In the genomic region with DNA sequence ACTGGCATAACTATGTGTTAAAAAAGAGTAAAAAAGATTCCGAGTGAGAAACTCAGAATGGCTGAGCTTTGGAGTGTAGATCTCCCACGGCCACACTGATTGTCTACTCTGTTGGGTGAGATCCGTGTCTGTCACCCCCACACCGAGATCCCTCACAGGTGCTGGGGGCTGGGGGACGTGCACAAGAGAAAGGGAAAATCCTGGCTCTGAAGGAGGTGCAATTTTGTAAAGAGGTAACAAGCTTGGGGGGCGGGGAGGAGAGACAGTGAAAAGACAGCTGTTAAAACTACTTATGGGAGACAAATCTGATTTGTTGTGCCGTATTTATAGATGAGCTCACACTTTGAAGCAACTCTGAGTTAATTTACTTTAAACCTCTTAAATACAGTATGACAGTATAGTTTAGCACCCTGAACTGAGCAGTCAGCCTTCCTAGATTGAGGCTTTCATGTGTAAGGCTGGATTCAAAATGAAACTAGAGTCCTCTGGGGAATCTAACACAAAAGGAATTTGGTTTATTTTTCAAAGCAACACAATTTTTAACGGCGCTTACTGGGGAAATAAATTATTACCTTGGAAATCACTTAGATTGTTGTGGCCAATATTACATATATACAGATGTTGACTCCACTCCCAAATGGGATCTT, we compare ENCODE assay signal across 18 cellular contexts.
DNase-seq lines count a peak whose midpoint lies in the region; ATAC-seq, FAIRE-seq and TF ChIP-seq lines count a peak whose summit lies in the region.
"Had no signal": no experiment of that assay in that cellular context is flagged by ENCODE, and none has a peak within 500 bp of the region (broad histone marks: within the 10 kb centered on the region; RNA-seq: fewer than 3 reads in every experiment).

No MANE protein-coding gene starts in this region.

- H3K4me3 Mint-ChIP-seq in nephron = peak overlapping the region in 1 of 3 experiments; percentile 42
- H3K4me3 Mint-ChIP-seq in activated CD8-positive, alpha-beta memory T cell treated with anti-CD3 and anti-CD28 coated beads, Interleukin-2, amount 10 ng/mL, durations not matched to agents 7 days and 5 days = no peak overlapping the region
- H3K4me3 Mint-ChIP-seq: IgD-negative memory B cell; naive thymus-derived CD8-positive, alpha-beta T cell had no signal

- H3K14ac ChIP-seq in H1 (ENCODE audit: insufficient read length) = no peak overlapping the region

- POLR2A ChIA-PET in H1 (lab: Charles Lee; ENCODE audit: partially characterized antibody) = no interaction called here

- H3K79me2 ChIP-seq in H1 (ENCODE audit: control insufficient read depth in 1 of 2, insufficient read depth in 2 of 2, low read length in 2 of 2) = no peaks in the 10 kb centered on the region

- WGBS in H1 (ENCODE audit: extremely low coverage in 1 of 2, insufficient coverage in 1 of 2, insufficient read length in 1 of 2, insufficient replicate concordance in 2 of 2, low coverage in 1 of 2, low lambda C conversion rate in 2 of 2, missing lambda C conversion rate in 1 of 2), 2 experiments = 79% methylated on average over 9 of the region's 9 CpGs; no CpG with 5 or more reads in 1 of the 2 experiments

- H3K27ac Mint-ChIP-seq in nephron = peak overlapping the region in 2 of 3 experiments; percentile 12 to 20
- no peak overlapping the region for H3K27ac Mint-ChIP-seq in activated CD8-positive, alpha-beta memory T cell treated with anti-CD3 and anti-CD28 coated beads, Interleukin-2, amount 10 ng/mL, durations not matched to agents 7 days and 5 days
- H3K27ac Mint-ChIP-seq: IgD-negative memory B cell; naive thymus-derived CD8-positive, alpha-beta T cell had no signal

- H3K18ac ChIP-seq in H1 (ENCODE audit: extremely low read depth, low read length) = no peak overlapping the region; the same call in 1 of the 2 replicates

- H3K4ac ChIP-seq in H1 (replicated peaks; ENCODE audit: insufficient read length, low read depth, low read length) = no peak overlapping the region

- no peak for TF ChIP-seq POLR2A in H1 (IDR thresholded peaks at IDR 0.05; ENCODE audit: control extremely low read depth in 1 of 2, low read depth in 2 of 2, low read length in 2 of 2)

- no peak overlapping the region for H3K9ac ChIP-seq in H1 (replicated peaks in 1 of 4; ENCODE audit: extremely low read depth in 1 of 4, low read depth in 3 of 4, low read length in 3 of 4)

- FAIRE-seq in H1 (lab: Jason Lieb, UNC) = no peak
- FAIRE-seq: colon had no signal

- CTCF ChIA-PET in H1 (lab: Charles Lee; ENCODE audit: partially characterized antibody) = interaction anchor here (1.0 to 1.3 kb wide), 2 partner anchors 12 to 90 kb away, joined by 3 to 5 read pairs; no protein-coding TSS in a partner anchor
- CTCF ChIA-PET in activated CD8-positive, alpha-beta memory T cell treated with anti-CD3 and anti-CD28 coated beads, Interleukin-2, amount 10 ng/mL, durations not matched to agents 7 days and 5 days (lab: Charles Lee) = interaction anchor here (2.1 kb wide), 1 partner anchor 12 kb away, joined by 6 read pairs; no protein-coding TSS in a partner anchor

- no peak overlapping the region for H2BK20ac ChIP-seq in H1 (ENCODE audit: low read length)

- ATAC-seq in HG03039 (IDR thresholded peaks at IDR 0.05; ENCODE audit: unreplicated experiment) (no peak), GM21423 (IDR thresholded peaks at IDR 0.05; ENCODE audit: unreplicated experiment) (no peak)
- no peak for ATAC-seq in activated CD8-positive, alpha-beta memory T cell treated with anti-CD3 and anti-CD28 coated beads, Interleukin-2, amount 10 ng/mL, durations not matched to agents 7 days and 5 days
- ATAC-seq: HCT116; lower lobe of right lung; naive thymus-derived CD8-positive, alpha-beta T cell had no signal

- no peaks in the 10 kb centered on the region for H3K9me3 ChIP-seq in H1 (ENCODE audit: insufficient read depth in 2 of 2, low read depth in 1 of 2, low read length in 1 of 2)
- H3K9me3 ChIP-seq: lower lobe of right lung had no signal

- no peaks in the 10 kb centered on the region for H3K79me1 ChIP-seq in H1 (ENCODE audit: low read depth, low read length)

- H3K4me3 ChIP-seq in AG09309 (ENCODE audit: control insufficient read depth, low read depth, low read length) (peak overlapping the region; percentile 10), H1 (ENCODE audit: extremely low read depth in 1 of 4, insufficient read depth in 2 of 4, low read depth in 3 of 4, low read length in 4 of 4) (no peak overlapping the region)
- H3K4me3 ChIP-seq: lower lobe of right lung had no signal

- no peak overlapping the region for H2AK5ac ChIP-seq in H1 (ENCODE audit: low read depth, low read length)

- H3K4me1 Mint-ChIP-seq in nephron = peaks cover 9% of the 10 kb centered on the region
- H3K4me1 Mint-ChIP-seq in activated CD8-positive, alpha-beta memory T cell treated with anti-CD3 and anti-CD28 coated beads, Interleukin-2, amount 10 ng/mL, durations not matched to agents 7 days and 5 days = no peaks in the 10 kb centered on the region
- H3K4me1 Mint-ChIP-seq: IgD-negative memory B cell; naive thymus-derived CD8-positive, alpha-beta T cell had no signal

- H3K9me3 Mint-ChIP-seq in nephron = peaks cover 15% of the 10 kb centered on the region
- H3K9me3 Mint-ChIP-seq in activated CD8-positive, alpha-beta memory T cell treated with anti-CD3 and anti-CD28 coated beads, Interleukin-2, amount 10 ng/mL, durations not matched to agents 7 days and 5 days (ENCODE audit: low read depth) = no peaks in the 10 kb centered on the region
- H3K9me3 Mint-ChIP-seq: IgD-negative memory B cell; naive thymus-derived CD8-positive, alpha-beta T cell had no signal

- no peak overlapping the region for H3K4me2 ChIP-seq in H1 (ENCODE audit: insufficient read depth in 1 of 2, low read depth in 2 of 2, low read length in 2 of 2)

- no peak for TF ChIP-seq RAD21 in H1 (IDR thresholded peaks at IDR 0.05 in 1 of 2, conservative IDR thresholded peaks at IDR 0.05 in 1 of 2; ENCODE audit: low read depth in 2 of 2, low read length in 2 of 2)

- DNase-seq in AG09309 (ENCODE audit: low read depth) = no peak
- peak; percentile 98 to 100 for DNase-seq in NCI-H524 (lab: John Stamatoyannopoulos, UW)
- no peak for DNase-seq in H1 (ENCODE audit: low read depth in 1 of 2, low spot score in 2 of 2)
- no peak for DNase-seq in activated CD8-positive, alpha-beta memory T cell treated with anti-CD3 and anti-CD28 coated beads, Interleukin-2, amount 10 ng/mL, durations not matched to agents 7 days and 5 days
- DNase-seq in cardiac septum (ENCODE audit: low spot score) = no peak
- DNase-seq: activated CD8-positive, alpha-beta memory T cell treated with anti-CD3 and anti-CD28 coated beads for 24 hours; activated effector memory CD4-positive, alpha-beta T cell treated with Interleukin-2 at 50 U/mL for 16 hours; DMS53; lower lobe of right lung; naive thymus-derived CD8-positive, alpha-beta T cell; NCI-H226; OCI-M1 had no signal

- H3K27me3 Mint-ChIP-seq in nephron (ENCODE audit: low read depth) = no peaks in the 10 kb centered on the region
- peaks cover 52% of the 10 kb centered on the region for H3K27me3 Mint-ChIP-seq in activated CD8-positive, alpha-beta memory T cell treated with anti-CD3 and anti-CD28 coated beads, Interleukin-2, amount 10 ng/mL, durations not matched to agents 7 days and 5 days

- H2AFZ ChIP-seq in H1 (ENCODE audit: low read length) = peak overlapping the region; percentile 61

- H3K23me2 ChIP-seq in H1 (ENCODE audit: low read depth, low read length) = no peaks in the 10 kb centered on the region; the same call in 1 of the 2 replicates

- intact Hi-C loops in cardiac septum (cut with DNase I) = no loop called here

- no peak overlapping the region for H4K5ac ChIP-seq in H1 (ENCODE audit: insufficient read length, low read depth, low read length)

- no peaks in the 10 kb centered on the region for H4K20me1 ChIP-seq in H1 (replicated peaks in 1 of 2; ENCODE audit: control insufficient read depth in 1 of 2, insufficient read depth in 2 of 2, low read length in 2 of 2)

- no peak overlapping the region for H3K23ac ChIP-seq in H1 (ENCODE audit: insufficient read length)

- no peak overlapping the region for H2BK15ac ChIP-seq in H1 (ENCODE audit: low read length)

- H2BK12ac ChIP-seq in H1 (ENCODE audit: low read depth, low read length) = no peak overlapping the region

- no peaks in the 10 kb centered on the region for H3K36me3 ChIP-seq in H1 (ENCODE audit: control insufficient read depth in 2 of 4, insufficient read depth in 4 of 4, low read length in 3 of 4)
- H3K36me3 ChIP-seq: lower lobe of right lung had no signal

- no peak overlapping the region for H2BK120ac ChIP-seq in H1 (replicated peaks; ENCODE audit: low read depth, low read length)

- no peak overlapping the region for H4K8ac ChIP-seq in H1 (ENCODE audit: extremely low read depth, insufficient read depth, low read length)

- TF ChIP-seq EP300 in H1 (IDR thresholded peaks at IDR 0.05; ENCODE audit: borderline replicate concordance in 1 of 2, low read depth in 2 of 2, low read length in 2 of 2) = no peak

- H3K56ac ChIP-seq in H1 (replicated peaks; ENCODE audit: insufficient read length, low read depth, low read length) = no peak overlapping the region

- H3K27ac ChIP-seq in H1 (ENCODE audit: low read depth, low read length) = no peak overlapping the region
- H3K27ac ChIP-seq: lower lobe of right lung had no signal

- peaks cover 0 to 4% (median 2%) of the 10 kb centered on the region in 4 experiments; a peak in 1 of 7 replicates for H3K4me1 ChIP-seq in H1 (replicated peaks in 1 of 4; ENCODE audit: control insufficient read depth in 3 of 4, insufficient read depth in 4 of 4, low read length in 3 of 4)

- no peak overlapping the region for H4K91ac ChIP-seq in H1 (replicated peaks; ENCODE audit: insufficient read length, low read length)

- H3K36me3 Mint-ChIP-seq in nephron (ENCODE audit: low read depth) = no peaks in the 10 kb centered on the region
- no peaks in the 10 kb centered on the region for H3K36me3 Mint-ChIP-seq in activated CD8-positive, alpha-beta memory T cell treated with anti-CD3 and anti-CD28 coated beads, Interleukin-2, amount 10 ng/mL, durations not matched to agents 7 days and 5 days
- H3K36me3 Mint-ChIP-seq: IgD-negative memory B cell; naive thymus-derived CD8-positive, alpha-beta T cell had no signal

- H2BK5ac ChIP-seq in H1 (ENCODE audit: low read depth, low read length) = no peak overlapping the region

- no peaks in the 10 kb centered on the region for H3K27me3 ChIP-seq in H1 (replicated peaks in 1 of 4; ENCODE audit: control insufficient read depth in 3 of 4, extremely low read depth in 1 of 4, insufficient read depth in 3 of 4, low read length in 3 of 4)

- no peak for TF ChIP-seq CTCF in AG09309 (IDR thresholded peaks at IDR 0.05; ENCODE audit: control insufficient read depth, insufficient read depth, low read depth, low read length, missing control alignments)
- TF ChIP-seq CTCF in H1 (IDR thresholded peaks at IDR 0.05; ENCODE audit: control extremely low read depth in 1 of 3, insufficient read depth in 1 of 3, low read depth in 1 of 3, low read length in 3 of 3) = no peak
- no peak for TF ChIP-seq CTCF in nephron (IDR thresholded peaks at IDR 0.05; ENCODE audit: unreplicated experiment in 3 of 3)

TF ChIP-seq in H1, 55 proteins besides CTCF, POLR2A, EP300 and RAD21 (continues in another document):
- TF ChIP-seq GABPA (IDR thresholded peaks at IDR 0.05; ENCODE audit: borderline replicate concordance, insufficient read depth, low read length) (no peak), KDM1A (IDR thresholded peaks at IDR 0.05; ENCODE audit: borderline replicate concordance, low read length) (no peak), SP4 (IDR thresholded peaks at IDR 0.05; ENCODE audit: low read length) (no peak), SP1 (IDR thresholded peaks at IDR 0.05; ENCODE audit: low read depth, low read length) (no peak)

Comparison
In these comparisons a context has a peak if more than half of its experiments do, and no peak if none do; other contexts are left out.
1. DNase-seq: peak in NCI-H524 (2 of 2); none in AG09309 (single experiment), H1 (0 of 2), activated CD8-positive, alpha-beta memory T cell treated with anti-CD3 and anti-CD28 coated beads, Interleukin-2, amount 10 ng/mL, durations not matched to agents 7 days and 5 days (single experiment) and cardiac septum (single experiment).